Comparison of ENCODE assay signal across 9 cellular contexts in genomic region chr5:50476549-50476948, GRCh38. TPM values are rescaled to one million over a fixed set of nuclear protein-coding genes. Genes with fewer than 3 reads are reported as not detected.
DNase-seq lines count a peak whose midpoint lies in the region; ATAC-seq and TF ChIP-seq lines count a peak whose summit lies in the region.
"Had no signal": no experiment of that assay in that cellular context is flagged by ENCODE, and none has a peak within 500 bp of the region (broad histone marks: within the 10 kb centered on the region; RNA-seq: fewer than 3 reads in every experiment).

No MANE protein-coding gene starts in this region.

- peaks cover 9% of the 10 kb centered on the region for H3K9me3 Mint-ChIP-seq in natural killer cell treated with Interleukin-12 subunit alpha and Interleukin-12 subunit beta and Interleukin-15 and Interleukin-18, amount 100 ng/mL, for 72 hours

- no peak overlapping the region for H3K4me3 Mint-ChIP-seq in natural killer cell treated with Interleukin-12 subunit alpha and Interleukin-12 subunit beta and Interleukin-15 and Interleukin-18, amount 100 ng/mL, for 72 hours

- H3K27me3 Mint-ChIP-seq in natural killer cell treated with Interleukin-12 subunit alpha and Interleukin-12 subunit beta and Interleukin-15 and Interleukin-18, amount 100 ng/mL, for 72 hours = peaks cover 0 to 5% of the 10 kb centered on the region in 2 donors

- TF ChIP-seq CTCF in GM10248 (IDR thresholded peaks at IDR 0.05; ENCODE audit: control extremely low read depth, extremely low read depth, low read depth, missing control alignments) = no peak

- POLR2A ChIA-PET in GM10248 (lab: Yijun Ruan, JAX) = no interaction called here

- DNase-seq in NCI-H2107 (lab: John Stamatoyannopoulos, UW) (no peak), GM10248 (ENCODE audit: extremely low spot score) (no peak), NCI-H510A treated with DMSO at 0.1 percent for 48 hours (lab: John Stamatoyannopoulos, UW) (no peak)
- DNase-seq in natural killer cell treated with Interleukin-12 subunit alpha and Interleukin-12 subunit beta and Interleukin-15 and Interleukin-18, amount 100 ng/mL, for 72 hours (ENCODE audit: low spot score) = no peak
- DNase-seq: sigmoid colon had no signal

- no peak overlapping the region for H3K27ac Mint-ChIP-seq in natural killer cell treated with Interleukin-12 subunit alpha and Interleukin-12 subunit beta and Interleukin-15 and Interleukin-18, amount 100 ng/mL, for 72 hours

- peaks cover 3 to 22% of the 10 kb centered on the region in 2 donors for H3K4me1 Mint-ChIP-seq in natural killer cell treated with Interleukin-12 subunit alpha and Interleukin-12 subunit beta and Interleukin-15 and Interleukin-18, amount 100 ng/mL, for 72 hours (ENCODE audit: low read depth in 2 of 2)

- peaks cover 8% of the 10 kb centered on the region for H3K36me3 Mint-ChIP-seq in natural killer cell treated with Interleukin-12 subunit alpha and Interleukin-12 subunit beta and Interleukin-15 and Interleukin-18, amount 100 ng/mL, for 72 hours

- CTCF ChIA-PET in GM10248 (lab: Yijun Ruan, JAX) = no interaction called here

- ATAC-seq in GM18517 (IDR thresholded peaks at IDR 0.05; ENCODE audit: unreplicated experiment) (peak; percentile 99), GM19468 (IDR thresholded peaks at IDR 0.05; ENCODE audit: extremely low read depth, unreplicated experiment) (peak; percentile 99), HG02885 (IDR thresholded peaks at IDR 0.05; ENCODE audit: poor library complexity, unreplicated experiment) (peak; percentile 97), HG03558 (IDR thresholded peaks at IDR 0.05; ENCODE audit: extremely low read depth, unreplicated experiment) (peak; percentile 97)
- ATAC-seq in natural killer cell treated with Interleukin-12 subunit alpha and Interleukin-12 subunit beta and Interleukin-15 and Interleukin-18, amount 100 ng/mL, for 72 hours = no peak

RNA-seq across cellular contexts. Expression of gene EMB, which starts 35.5 kb away (rescaled TPM):
- 100 to 1,000 TPM in 1 of 2 donors, 10 to 100 TPM in 1; 70.5 to 103 TPM for total RNA-seq in natural killer cell treated with Interleukin-12 subunit alpha and Interleukin-12 subunit beta and Interleukin-15 and Interleukin-18, amount 100 ng/mL, for 72 hours

Comparison
In these comparisons a context has a peak if more than half of its experiments do, and no peak if none do; other contexts are left out.
1. ATAC-seq: peak in GM18517 (single experiment), GM19468 (single experiment), HG02885 (single experiment) and HG03558 (single experiment); none in natural killer cell treated with Interleukin-12 subunit alpha and Interleukin-12 subunit beta and Interleukin-15 and Interleukin-18, amount 100 ng/mL, for 72 hours (0 of 2).